ENCODE assay signal across 8 cellular contexts in genomic region chr9:126471084-126471611, GRCh38.
DNase-seq lines count a peak whose midpoint lies in the region; ATAC-seq and TF ChIP-seq lines count a peak whose summit lies in the region.

No MANE protein-coding gene starts in this region.

- WGBS in sigmoid colon, 2 donors: 42 to 79% methylated on average over 16 of the region's 16 CpGs

- TF ChIP-seq CTCF in glutamatergic neuron (IDR thresholded peaks at IDR 0.05; ENCODE audit: partially characterized antibody, unreplicated experiment) (no peak), sigmoid colon (IDR thresholded peaks at IDR 0.05) (no peak)

- POLR2A ChIA-PET in CD4-positive, alpha-beta memory T cell (lab: Charles Lee; ENCODE audit: partially characterized antibody): interaction anchor here (0.5 to 5.0 kb wide), 10 partner anchors 10 to 144 kb away, joined by 3 to 27 read pairs (median 8); partner anchors contain the start of gene MVB12B

- CTCF ChIA-PET in CD4-positive, alpha-beta memory T cell (lab: Charles Lee; ENCODE audit: partially characterized antibody): interaction anchor here (1.0 to 5.5 kb wide), 4 partner anchors 18 to 152 kb away, joined by 3 to 57 read pairs (median 14); no protein-coding TSS in a partner anchor

- intact Hi-C loops in CD4-positive, alpha-beta memory T cell (cut with micrococcal nuclease): loop anchor here (1.0 to 5.0 kb wide), 3 partner anchors 20 to 74 kb away; no protein-coding TSS in a partner anchor
- intact Hi-C loops in sigmoid colon (cut with DNase I): no loop called here

- peaks cover 62 to 90% (median 76%) of the 10 kb centered on the region in 4 donors for H3K4me1 Mint-ChIP-seq in CD4-positive, alpha-beta memory T cell
- H3K4me1 Mint-ChIP-seq in T-helper 17 cell: peaks cover 76% of the 10 kb centered on the region
- H3K4me1 Mint-ChIP-seq in activated naive CD8-positive, alpha-beta T cell treated with anti-CD3 and anti-CD28 coated beads, Interleukin-2, amount 50 U/mL, for 24 hours: peaks cover 56% of the 10 kb centered on the region
- peaks cover 38% of the 10 kb centered on the region for H3K4me1 Mint-ChIP-seq in memory B cell
- no peaks in the 10 kb centered on the region for H3K4me1 Mint-ChIP-seq in glutamatergic neuron (ENCODE audit: low read depth, unreplicated experiment)

- peak overlapping the region; percentile 92 to 98 (median 96) for H3K27ac Mint-ChIP-seq in CD4-positive, alpha-beta memory T cell
- H3K27ac Mint-ChIP-seq in T-helper 17 cell (peak overlapping the region; percentile 99), memory B cell (peak overlapping the region; percentile 74), glutamatergic neuron (ENCODE audit: unreplicated experiment) (no peak overlapping the region)
- H3K27ac Mint-ChIP-seq in activated naive CD8-positive, alpha-beta T cell treated with anti-CD3 and anti-CD28 coated beads, Interleukin-2, amount 50 U/mL, for 24 hours: peak overlapping the region; percentile 87

- H3K36me3 ChIP-seq in CD4-positive, alpha-beta memory T cell (ENCODE audit: insufficient read depth, low read length): no peaks in the 10 kb centered on the region
- peaks cover 0 to 10% (median 2%) of the 10 kb centered on the region in 4 donors for H3K36me3 ChIP-seq in sigmoid colon

- peak overlapping the region; percentile 73 to 87 (median 80) for H3K4me3 Mint-ChIP-seq in CD4-positive, alpha-beta memory T cell
- H3K4me3 Mint-ChIP-seq in T-helper 17 cell (peak overlapping the region; percentile 72), memory B cell (peak overlapping the region; percentile 77), glutamatergic neuron (ENCODE audit: unreplicated experiment) (no peak overlapping the region)
- peak overlapping the region; percentile 52 for H3K4me3 Mint-ChIP-seq in activated naive CD8-positive, alpha-beta T cell treated with anti-CD3 and anti-CD28 coated beads, Interleukin-2, amount 50 U/mL, for 24 hours

- ATAC-seq in HG02973 (IDR thresholded peaks at IDR 0.05; ENCODE audit: unreplicated experiment) (peak; percentile 50), T-helper 17 cell (peak; percentile 90), memory B cell (ENCODE audit: low read depth) (peak; percentile 90)
- ATAC-seq in activated naive CD8-positive, alpha-beta T cell treated with anti-CD3 and anti-CD28 coated beads, Interleukin-2, amount 50 U/mL, for 24 hours: peak; percentile 94

- no peaks in the 10 kb centered on the region for H3K27me3 ChIP-seq in CD4-positive, alpha-beta memory T cell (ENCODE audit: insufficient read depth, low read length)
- H3K27me3 ChIP-seq in sigmoid colon: no peaks in the 10 kb centered on the region

- peak overlapping the region; percentile 57 for H3K27ac ChIP-seq in CD4-positive, alpha-beta memory T cell (ENCODE audit: low read depth, low read length)
- no peak overlapping the region for H3K27ac ChIP-seq in sigmoid colon

- peak; percentile 82 to 88 (median 85) for DNase-seq in CD4-positive, alpha-beta memory T cell
- DNase-seq in T-helper 17 cell (peak; percentile 45 to 68 (median 63)), memory B cell (ENCODE audit: low spot score in 2 of 2) (peak; percentile 49 to 50), glutamatergic neuron (no peak), sigmoid colon (no peak)
- DNase-seq in activated naive CD8-positive, alpha-beta T cell treated with anti-CD3 and anti-CD28 coated beads, Interleukin-2, amount 50 U/mL, for 24 hours: peak; percentile 80
- peak; percentile 67 for DNase-seq in stimulated activated CD8-positive, alpha-beta memory T cell treated with anti-CD3 and anti-CD28 coated beads, Interleukin-4, amount 100 ng/mL, for 24 hours (ENCODE audit: low read depth)

- no peaks in the 10 kb centered on the region for H3K9me3 ChIP-seq in CD4-positive, alpha-beta memory T cell (ENCODE audit: control insufficient read depth in 1 of 2, low read length in 2 of 2)
- H3K9me3 ChIP-seq in T-helper 17 cell (ENCODE audit: control insufficient read depth, low read length, poor library complexity, severe bottlenecking): no peaks in the 10 kb centered on the region
- no peaks in the 10 kb centered on the region for H3K9me3 ChIP-seq in sigmoid colon

- no peaks in the 10 kb centered on the region for H3K27me3 Mint-ChIP-seq in CD4-positive, alpha-beta memory T cell
- H3K27me3 Mint-ChIP-seq in T-helper 17 cell (no peaks in the 10 kb centered on the region), memory B cell (peaks cover 3% of the 10 kb centered on the region), glutamatergic neuron (ENCODE audit: unreplicated experiment) (no peaks in the 10 kb centered on the region)
- H3K27me3 Mint-ChIP-seq in activated naive CD8-positive, alpha-beta T cell treated with anti-CD3 and anti-CD28 coated beads, Interleukin-2, amount 50 U/mL, for 24 hours: peaks cover 24% of the 10 kb centered on the region

- peaks cover 1 to 4% of the 10 kb centered on the region in 2 donors for H3K36me3 Mint-ChIP-seq in CD4-positive, alpha-beta memory T cell
- H3K36me3 Mint-ChIP-seq in T-helper 17 cell (ENCODE audit: low read depth) (peaks cover 8% of the 10 kb centered on the region), memory B cell (no peaks in the 10 kb centered on the region), glutamatergic neuron (ENCODE audit: unreplicated experiment) (peaks cover 5% of the 10 kb centered on the region)
- no peaks in the 10 kb centered on the region for H3K36me3 Mint-ChIP-seq in activated naive CD8-positive, alpha-beta T cell treated with anti-CD3 and anti-CD28 coated beads, Interleukin-2, amount 50 U/mL, for 24 hours (ENCODE audit: low read depth)

- H3K4me1 ChIP-seq in CD4-positive, alpha-beta memory T cell (ENCODE audit: insufficient read depth, low read length): peaks cover 70% of the 10 kb centered on the region
- peaks cover 0 to 7% (median 0%) of the 10 kb centered on the region in 4 donors for H3K4me1 ChIP-seq in sigmoid colon

- H3K4me3 ChIP-seq in CD4-positive, alpha-beta memory T cell (ENCODE audit: low read length in 2 of 2): peak overlapping the region in 1 of 2 donors; percentile 27
- H3K4me3 ChIP-seq in sigmoid colon: no peak overlapping the region

- no peak for TF ChIP-seq EP300 in sigmoid colon (IDR thresholded peaks at IDR 0.05)

- H3K9me3 Mint-ChIP-seq in CD4-positive, alpha-beta memory T cell: no peaks in the 10 kb centered on the region
- no peaks in the 10 kb centered on the region for H3K9me3 Mint-ChIP-seq in activated naive CD8-positive, alpha-beta T cell treated with anti-CD3 and anti-CD28 coated beads, Interleukin-2, amount 50 U/mL, for 24 hours
- no peaks in the 10 kb centered on the region for H3K9me3 Mint-ChIP-seq in memory B cell
- H3K9me3 Mint-ChIP-seq in glutamatergic neuron (ENCODE audit: unreplicated experiment): no peaks in the 10 kb centered on the region

- no peak for TF ChIP-seq POLR2A in sigmoid colon (IDR thresholded peaks at IDR 0.05)

Comparison
In these comparisons a context has a peak if more than half of its experiments do, and no peak if none do; other contexts are left out.
1. DNase-seq: peak in CD4-positive, alpha-beta memory T cell (5 of 5), T-helper 17 cell (3 of 3), activated naive CD8-positive, alpha-beta T cell treated with anti-CD3 and anti-CD28 coated beads, Interleukin-2, amount 50 U/mL, for 24 hours (single experiment), memory B cell (2 of 2) and stimulated activated CD8-positive, alpha-beta memory T cell treated with anti-CD3 and anti-CD28 coated beads, Interleukin-4, amount 100 ng/mL, for 24 hours (single experiment); none in glutamatergic neuron (single experiment) and sigmoid colon (single experiment).
2. Peak in every context shown above with its lines, with median percentiles within 50 percentile points of each other: ATAC-seq.